In the genomic region with DNA sequence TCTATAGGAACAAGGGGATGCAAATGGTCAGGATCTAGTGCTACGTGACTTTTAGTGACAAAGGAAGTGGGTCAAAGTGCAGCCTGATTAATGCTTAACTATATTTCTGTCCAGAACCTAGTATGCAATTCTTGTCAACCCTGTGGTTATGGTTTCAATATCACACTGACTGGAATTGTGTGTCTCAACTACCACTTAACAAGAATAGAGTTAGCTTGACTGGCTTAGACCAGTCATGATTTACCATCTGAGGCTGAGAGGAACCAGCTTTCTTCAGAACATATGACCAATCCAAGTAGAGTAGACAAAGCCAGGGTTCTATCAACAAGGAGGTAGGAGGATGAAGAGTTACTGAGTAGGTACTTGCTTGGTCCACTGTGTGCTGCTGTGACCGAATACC, we compare ENCODE assay signal across 13 cellular contexts. TPM values are rescaled to one million over a fixed set of nuclear protein-coding genes. Genes with fewer than 3 reads are reported as not detected.
DNase-seq lines count a peak whose midpoint lies in the region; ATAC-seq, FAIRE-seq and TF ChIP-seq lines count a peak whose summit lies in the region.
"Had no signal": no experiment of that assay in that cellular context is flagged by ENCODE, and none has a peak within 500 bp of the region (broad histone marks: within the 10 kb centered on the region; RNA-seq: fewer than 3 reads in every experiment).

No MANE protein-coding gene starts in this region.

- in situ Hi-C loops in GM12878 (cut with MboI): no loop called here

- DNase-seq in GM12878 (ENCODE audit: low read depth, low spot score) (peak; percentile 69), CD14-positive monocyte (ENCODE audit: low spot score) (no peak), adrenal gland (no peak), foreskin melanocyte (no peak), MM.1S (no peak)
- DNase-seq: activated B cell treated with CpG ODN at 0.5 μM for 24 hours, NCI-H1048 had no signal

- no TSS peak for BruUV-seq in GM12878 (replicated peaks; lab: Mats Ljungman, UMichigan)

- TF ChIP-seq CTCF in GM12878 (IDR thresholded peaks at IDR 0.05 in 2 of 3, conservative IDR thresholded peaks at IDR 0.05 in 1 of 3; ENCODE audit: control insufficient read depth in 2 of 3, extremely low read depth in 1 of 3, insufficient read depth in 1 of 3, low read depth in 3 of 3, low read length in 3 of 3): no peak
- no peak for TF ChIP-seq CTCF in CD14-positive monocyte (IDR thresholded peaks at IDR 0.05)
- no peak for TF ChIP-seq CTCF in adrenal gland (IDR thresholded peaks at IDR 0.05)
- TF ChIP-seq CTCF in MM.1S (IDR thresholded peaks at IDR 0.05; ENCODE audit: low read length): no peak

- no peak for TF ChIP-seq RAD21 in GM12878 (IDR thresholded peaks at IDR 0.05; ENCODE audit: insufficient read depth, low read depth, low read length)

- no peaks in the 10 kb centered on the region for H4K20me1 ChIP-seq in GM12878 (ENCODE audit: control insufficient read depth, insufficient read depth)
- H4K20me1 ChIP-seq in MM.1S (ENCODE audit: insufficient read depth, low read length): no peaks in the 10 kb centered on the region

- no peaks in the 10 kb centered on the region for H3K36me3 Mint-ChIP-seq in CD14-positive monocyte

- RAD21 ChIA-PET in GM12878 (lab: Charles Lee; ENCODE audit: unreplicated experiment): interaction anchor here (1.4 kb wide), 1 partner anchor 12 kb away, joined by 3 read pairs; no protein-coding TSS in a partner anchor

- H3K79me2 ChIP-seq in GM12878 (ENCODE audit: control insufficient read depth, insufficient read depth, low read length): no peaks in the 10 kb centered on the region
- no peaks in the 10 kb centered on the region for H3K79me2 ChIP-seq in MM.1S (ENCODE audit: low read length)

- no peaks in the 10 kb centered on the region for H3K36me3 ChIP-seq in GM12878 (ENCODE audit: control insufficient read depth in 2 of 2, insufficient read depth in 2 of 2, low read length in 1 of 2)
- no peaks in the 10 kb centered on the region for H3K36me3 ChIP-seq in adrenal gland (replicated peaks in 1 of 2)
- no peaks in the 10 kb centered on the region for H3K36me3 ChIP-seq in MM.1S (replicated peaks; ENCODE audit: insufficient read depth, low read length)
- H3K36me3 ChIP-seq: thoracic aorta had no signal

- peak; percentile 19 to 75; a peak in 1 of 4 replicates for TF ChIP-seq EP300 in GM12878 (IDR thresholded peaks at IDR 0.05; ENCODE audit: borderline replicate concordance in 1 of 2, control insufficient read depth in 1 of 2, low read depth in 2 of 2, low read length in 2 of 2)

- no peak overlapping the region for H3K4me2 ChIP-seq in GM12878 (ENCODE audit: control insufficient read depth, insufficient read depth)
- no peak overlapping the region for H3K4me2 ChIP-seq in MM.1S (ENCODE audit: low read depth, low read length)
- H3K4me2 ChIP-seq: GM23338 had no signal

- intact Hi-C loops in GM12878 (cut with micrococcal nuclease; ENCODE audit: unreplicated experiment) (no loop called here), CD14-positive monocyte (cut with micrococcal nuclease) (no loop called here), adrenal gland (cut with DNase I) (loop anchor here in 1 of 2 donors (10.0 kb wide), 1 partner anchor 79 kb away; no protein-coding TSS in a partner anchor)

- H3K4me1 Mint-ChIP-seq in CD14-positive monocyte: no peaks in the 10 kb centered on the region
- H3K4me1 Mint-ChIP-seq: activated B cell treated with CpG ODN at 0.5 μM for 24 hours, GM23338 had no signal

- WGBS in GM12878 (ENCODE audit: insufficient coverage, insufficient replicate concordance, low lambda C conversion rate, missing lambda C conversion rate): 19% methylated on average over 2 of the region's 2 CpGs
- 46 to 96% (median 62%) methylated on average over 2 of the region's 2 CpGs for WGBS in adrenal gland, 4 donors

- H2AFZ ChIP-seq in GM12878 (ENCODE audit: control insufficient read depth, low read depth, low read length) (no peak overlapping the region), MM.1S (ENCODE audit: low read length) (no peak overlapping the region)
- H2AFZ ChIP-seq: GM23338 had no signal

- TF ChIP-seq POLR2A in GM12878 (IDR thresholded peaks at IDR 0.05; ENCODE audit: low read depth, low read length) (no peak), adrenal gland (IDR thresholded peaks at IDR 0.05) (no peak)

- H3K4me1 ChIP-seq in GM12878 (ENCODE audit: control insufficient read depth, insufficient read depth, low read length) (no peaks in the 10 kb centered on the region), adrenal gland (replicated peaks in 1 of 2) (peaks cover 12 to 17% of the 10 kb centered on the region in 2 donors), MM.1S (ENCODE audit: low read length) (no peaks in the 10 kb centered on the region)

- CTCF ChIA-PET in GM12878 (lab: Yijun Ruan, JAX): interaction anchor here (0.6 to 5.9 kb wide), 3 partner anchors 7 to 376 kb away, joined by 3 to 29 read pairs (median 3); no protein-coding TSS in a partner anchor

- ATAC-seq in GM18499 (IDR thresholded peaks at IDR 0.05; ENCODE audit: insufficient read depth, unreplicated experiment) (peak; percentile 97), GM19452 (IDR thresholded peaks at IDR 0.05; ENCODE audit: unreplicated experiment) (peak; percentile 98), HG02973 (IDR thresholded peaks at IDR 0.05; ENCODE audit: unreplicated experiment) (peak; percentile 98), GM12878 (peak; percentile 98)
- ATAC-seq: GM23338, Panc1 had no signal

- H3K4me3 Mint-ChIP-seq in CD14-positive monocyte: no peak overlapping the region
- H3K4me3 Mint-ChIP-seq: activated B cell treated with CpG ODN at 0.5 μM for 24 hours, GM23338 had no signal

- H3K9me2 ChIP-seq in MM.1S (replicated peaks; ENCODE audit: insufficient read depth, low read length): no peaks in the 10 kb centered on the region

- POLR2A ChIA-PET in GM12878 (lab: Charles Lee): interaction anchor here (0.6 to 1.0 kb wide), 3 partner anchors 8 to 489 kb away, joined by 3 to 4 read pairs (median 3); a partner anchor contains a TSS

- SMC1A ChIA-PET in GM12878 (lab: Charles Lee; ENCODE audit: uncharacterized antibody, unreplicated experiment): interaction anchor here (1.0 to 2.2 kb wide), 3 partner anchors 13 to 308 kb away, joined by 3 to 8 read pairs (median 4); no protein-coding TSS in a partner anchor

- peaks cover 0 to 3% (median 0%) of the 10 kb centered on the region in 7 donors for H3K9me3 Mint-ChIP-seq in CD14-positive monocyte
- H3K9me3 Mint-ChIP-seq: activated B cell treated with CpG ODN at 0.5 μM for 24 hours had no signal

- no peak overlapping the region for H3K27ac Mint-ChIP-seq in CD14-positive monocyte
- H3K27ac Mint-ChIP-seq: activated B cell treated with CpG ODN at 0.5 μM for 24 hours, GM23338 had no signal

- no peak overlapping the region for H3K4me3 ChIP-seq in GM12878
- H3K4me3 ChIP-seq in adrenal gland: no peak overlapping the region
- no peak overlapping the region for H3K4me3 ChIP-seq in MM.1S (ENCODE audit: low read length)
- H3K4me3 ChIP-seq: GM23338, thoracic aorta had no signal

- no peak overlapping the region for H3K27ac ChIP-seq in GM12878 (ENCODE audit: control insufficient read depth, insufficient read depth)
- H3K27ac ChIP-seq in adrenal gland: no peak overlapping the region
- no peak overlapping the region for H3K27ac ChIP-seq in MM.1S (ENCODE audit: low read length)
- H3K27ac ChIP-seq: thoracic aorta had no signal

- H3K9me3 ChIP-seq in GM12878 (replicated peaks; ENCODE audit: control insufficient read depth, insufficient read depth, low read length) (no peaks in the 10 kb centered on the region), adrenal gland (replicated peaks in 1 of 3) (no peaks in the 10 kb centered on the region), MM.1S (replicated peaks; ENCODE audit: insufficient read depth, low read length) (no peaks in the 10 kb centered on the region)
- H3K9me3 ChIP-seq: thoracic aorta had no signal

- no peaks in the 10 kb centered on the region for H3F3A ChIP-seq in MM.1S (ENCODE audit: insufficient read depth, low read length)

- H3K27me3 Mint-ChIP-seq in CD14-positive monocyte (ENCODE audit: low read depth in 3 of 3): peaks cover 0 to 10% (median 1%) of the 10 kb centered on the region in 3 donors
- H3K27me3 Mint-ChIP-seq: activated B cell treated with CpG ODN at 0.5 μM for 24 hours had no signal

- H3K27me3 ChIP-seq in GM12878 (replicated peaks in 1 of 2; ENCODE audit: control insufficient read depth in 2 of 2, insufficient read depth in 2 of 2, low read length in 1 of 2) (no peaks in the 10 kb centered on the region), adrenal gland (no peaks in the 10 kb centered on the region), MM.1S (replicated peaks; ENCODE audit: insufficient read depth, low read length) (no peaks in the 10 kb centered on the region)

- no peak for FAIRE-seq in GM12878 (lab: Jason Lieb, UNC)

- no peak overlapping the region for H3K9ac ChIP-seq in GM12878 (ENCODE audit: control insufficient read depth, insufficient read depth, low read length)
- no peak overlapping the region for H3K9ac ChIP-seq in MM.1S (ENCODE audit: low read length)

TF ChIP-seq in GM12878, 131 proteins besides CTCF, POLR2A, EP300 and RAD21 (continues in another document):
- peak; percentile 35; the same call in 1 of the 2 replicates for TF ChIP-seq BCL11A (IDR thresholded peaks at IDR 0.05; ENCODE audit: low read depth, low read length)

RNA-seq across cellular contexts. Expression of a gene that starts 54.4 kb away (rescaled TPM):
- not detected in 2 replicates for total RNA-seq in GM12878 (2013; cell fraction: nucleolus; rRNA removed)
- 0.05 TPM in 1 of 2 replicates, not detected in the other for total RNA-seq in GM12878 (2014; rRNA removed)
- not detected in 2 replicates for total RNA-seq in GM12878 (2014; rRNA removed; fragmentation: Illumina TruSeq; extraction: Trizol)
- total RNA-seq in GM12878 (2021): not detected in 2 replicates
- polyA plus RNA-seq in GM12878 (2011; ENCODE audit: low read depth): not detected
- not detected in 2 replicates for polyA plus RNA-seq in GM12878 (2011; rRNA removed)
- not detected in 2 replicates for polyA plus RNA-seq in GM12878 (2011; cell fraction: cytosol; rRNA removed)
- polyA plus RNA-seq in GM12878 (2011; cell fraction: nucleus; rRNA removed): 0.01 TPM in 1 of 2 replicates, not detected in the other
- not detected in 2 replicates for polyA plus RNA-seq in GM12878 (2012)
- polyA plus RNA-seq in GM12878 (2014; fragmentation: Illumina TruSeq; extraction: Trizol): 0.01 TPM in 1 of 2 replicates, not detected in the other
- polyA plus RNA-seq in GM12878 (2014; fragmentation: Nextera tagmentation; extraction: Ambion mirVana): under 1 TPM in 1 of 2 experiments, not detected in 1; 0.02 TPM
- not detected in 2 replicates for polyA plus RNA-seq in GM12878 (2014; rRNA removed)
- polyA plus RNA-seq in GM12878 (2016; fragmentation: Nextera tagmentation; extraction: Ambion mirVana): not detected
- polyA minus RNA-seq in GM12878 (2011; rRNA and poly(A)+ RNA removed): not detected in 2 replicates
- polyA minus RNA-seq in GM12878 (2011; cell fraction: cytosol; rRNA and poly(A)+ RNA removed): 0.42 and 0.53 TPM in 2 replicates
- under 0.01 TPM in 1 of 2 replicates, not detected in the other for polyA minus RNA-seq in GM12878 (2011; cell fraction: nucleus; rRNA and poly(A)+ RNA removed)
- not detected for polyA plus RNA-seq in CD14-positive monocyte
- total RNA-seq in adrenal gland: 1 to 10 TPM in 1 of 8 donors, under 1 TPM in 5, not detected in 2; 0.10 to 1.9 (median 0.28) TPM
- polyA plus RNA-seq in adrenal gland: under 1 TPM; 0.24 to 0.79 (median 0.34) TPM
- total RNA-seq: activated B cell treated with CpG ODN at 0.5 μM for 24 hours, GM23338, thoracic aorta had no signal
- polyA plus RNA-seq: GM23338 had no signal
